Comparison of ENCODE assay signal across 8 cellular contexts in the genomic region with DNA sequence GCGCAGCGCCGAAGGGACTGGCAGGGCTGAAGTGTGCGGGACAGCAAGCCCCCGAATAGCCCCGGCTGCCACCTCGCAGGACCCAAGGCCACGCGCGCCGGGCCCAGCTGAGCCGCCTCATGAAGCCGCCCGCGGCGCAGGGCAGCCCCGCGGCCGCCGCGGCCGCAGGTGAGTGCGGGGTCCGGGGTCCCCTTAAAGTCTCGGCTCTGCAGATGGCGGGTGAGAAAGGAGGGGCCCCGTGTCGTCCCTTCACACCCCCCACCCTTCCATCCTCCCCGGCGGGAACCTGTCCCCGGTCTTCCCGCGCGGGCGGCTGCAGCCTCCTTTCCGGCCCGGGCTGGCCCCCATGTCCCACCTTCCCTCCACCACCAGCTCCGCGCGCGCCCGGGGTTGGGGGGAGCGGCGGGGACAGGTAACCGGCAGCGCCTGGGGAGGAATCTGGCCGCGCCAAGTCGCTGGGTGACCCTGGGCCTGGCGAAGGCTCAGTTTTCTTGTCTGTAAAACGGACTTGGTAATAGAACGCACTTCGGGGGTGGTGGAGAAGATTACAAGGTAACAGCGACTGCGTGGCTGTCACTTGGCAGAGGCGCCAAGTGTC. TPM values are rescaled to one million over a fixed set of nuclear protein-coding genes. Genes with fewer than 3 reads are reported as not detected.
DNase-seq lines count a peak whose midpoint lies in the region; ATAC-seq, FAIRE-seq and TF ChIP-seq lines count a peak whose summit lies in the region.

No MANE protein-coding gene starts in this region.

- H3K9me3 ChIP-seq in thyroid gland: no peaks in the 10 kb centered on the region

- no peaks in the 10 kb centered on the region for H3K79me1 ChIP-seq in mesendoderm (ENCODE audit: low read length)

- peak; percentile 22 for ATAC-seq in HG02678 (IDR thresholded peaks at IDR 0.05; ENCODE audit: unreplicated experiment)

- TF ChIP-seq POLR2A in GM12892 (IDR thresholded peaks at IDR 0.05; ENCODE audit: low read depth, low read length) (no peak), thyroid gland (IDR thresholded peaks at IDR 0.05) (peak in 1 of 2 donors; percentile 61)

- H3K27ac ChIP-seq in mesendoderm (ENCODE audit: low read depth, low read length) (no peak overlapping the region), thyroid gland (peak overlapping the region in 2 of 3 donors; percentile 36 to 39)

- no peak overlapping the region for H2BK5ac ChIP-seq in mesendoderm (ENCODE audit: low read length)

- no peaks in the 10 kb centered on the region for H3K36me3 ChIP-seq in mesendoderm (ENCODE audit: control insufficient read depth, insufficient read depth, low read length)
- H3K36me3 ChIP-seq in thyroid gland: no peaks in the 10 kb centered on the region

- no peak overlapping the region for H3K18ac ChIP-seq in mesendoderm (ENCODE audit: low read length)

- no peak overlapping the region for H4K8ac ChIP-seq in mesendoderm (ENCODE audit: low read depth, low read length)

- H3K4me3 Mint-ChIP-seq in chondrocyte (ENCODE audit: unreplicated experiment): peak overlapping the region; percentile 59

- peak overlapping the region; percentile 25 for H3K4me3 ChIP-seq in mesendoderm (ENCODE audit: low read length)
- H3K4me3 ChIP-seq in thyroid gland (replicated peaks in 1 of 3): peak overlapping the region; percentile 39 to 62 (median 42)

- no peak overlapping the region for H3K23ac ChIP-seq in mesendoderm (ENCODE audit: low read length)

- DNase-seq in GM12892 (ENCODE audit: insufficient read length) (peak; percentile 42), T-helper 1 cell (peak in 3 of 5 donors; percentile 33 to 42 (median 33)), chondrocyte (ENCODE audit: low spot score) (no peak), mesendoderm (peak; percentile 22), thyroid gland (no peak), T1000 (lab: John Stamatoyannopoulos, UW) (no peak), GM19240 (ENCODE audit: insufficient read length, low spot score) (no peak)

- no peaks in the 10 kb centered on the region for H3K79me2 ChIP-seq in mesendoderm (ENCODE audit: control insufficient read depth, insufficient read depth, low read length)

- no peak overlapping the region for H2BK15ac ChIP-seq in mesendoderm (replicated peaks; ENCODE audit: low read depth)

- H3K36me3 Mint-ChIP-seq in chondrocyte (ENCODE audit: low read depth): no peaks in the 10 kb centered on the region

- H3K4me1 ChIP-seq in mesendoderm (ENCODE audit: control insufficient read depth, low read depth, low read length): no peaks in the 10 kb centered on the region
- H3K4me1 ChIP-seq in thyroid gland: peaks cover 6% of the 10 kb centered on the region in 2 donors

- no peak overlapping the region for H2AK5ac ChIP-seq in mesendoderm (ENCODE audit: low read length)

- no CpG with 5 or more reads among the region's 56 CpGs for WGBS in mesendoderm (ENCODE audit: extremely low coverage, insufficient coverage, low lambda C conversion rate)
- 1% methylated on average over 13 to 30 of the region's 56 CpGs for WGBS in thyroid gland, 2 donors

- no peak overlapping the region for H3K4ac ChIP-seq in mesendoderm (ENCODE audit: low read depth, low read length)

- no peak overlapping the region for H4K5ac ChIP-seq in mesendoderm (ENCODE audit: low read length)

- H2BK120ac ChIP-seq in mesendoderm (ENCODE audit: low read depth, low read length): no peak overlapping the region

- H3K4me2 ChIP-seq in mesendoderm (ENCODE audit: low read length): peak overlapping the region; percentile 83

- H3K27ac Mint-ChIP-seq in chondrocyte (ENCODE audit: unreplicated experiment): no peak overlapping the region

- H3K9ac ChIP-seq in mesendoderm (ENCODE audit: low read length): peak overlapping the region; percentile 50

- H3K27me3 Mint-ChIP-seq in chondrocyte (ENCODE audit: low read depth): peaks cover 35% of the 10 kb centered on the region

- no peaks in the 10 kb centered on the region for H3K9me3 Mint-ChIP-seq in chondrocyte (ENCODE audit: low read depth)

- TF ChIP-seq CTCF in chondrocyte (IDR thresholded peaks at IDR 0.05) (no peak), thyroid gland (IDR thresholded peaks at IDR 0.05) (no peak)

- peak; percentile 40 for FAIRE-seq in GM12892 (lab: Jason Lieb, UNC)

- H3K4me1 Mint-ChIP-seq in chondrocyte (ENCODE audit: low read depth): peaks cover 4% of the 10 kb centered on the region

- peaks cover 29% of the 10 kb centered on the region for H3K27me3 ChIP-seq in mesendoderm (ENCODE audit: insufficient read depth, low read length, poor library complexity)
- H3K27me3 ChIP-seq in thyroid gland: no peaks in the 10 kb centered on the region

- H3K56ac ChIP-seq in mesendoderm (ENCODE audit: low read length): peak overlapping the region; percentile 29

- intact Hi-C loops in thyroid gland (cut with DNase I): no loop called here

RNA-seq across cellular contexts. Expression of a gene that starts 0.3 kb away (rescaled TPM):
- polyA plus RNA-seq in GM12892 (2012; ENCODE audit: missing spikeins): 10.1 TPM
- total RNA-seq in chondrocyte (not detected in 3 replicates), thyroid gland (100 to 1,000 TPM in 3 of 4 donors, 10 to 100 TPM in 1; 84.8 to 162 (median 127) TPM)
- polyA plus RNA-seq in mesendoderm (2013, experiment 1 of 2): 0.18 TPM
- 0.20 TPM for polyA plus RNA-seq in mesendoderm (2013, experiment 2 of 2)

Comparison
In these comparisons a context has a peak if more than half of its experiments do, and no peak if none do; other contexts are left out.
1. DNase-seq: peak in GM12892 (single experiment), T-helper 1 cell (3 of 5) and mesendoderm (single experiment); none in chondrocyte (single experiment), thyroid gland (0 of 2), T1000 (single experiment) and GM19240 (single experiment).
2. RNA of a gene that starts 0.3 kb away (total RNA-seq): 84.8 to 162 TPM in thyroid gland; not detected in chondrocyte; every median in the first group is over 10 times any median in the second.